In genomic region chr10:12067336-12067735, GRCh38 we compare ENCODE assay signal across 14 cellular contexts. TPM values are rescaled to one million over a fixed set of nuclear protein-coding genes. Genes with fewer than 3 reads are reported as not detected.
DNase-seq lines count a peak whose midpoint lies in the region; ATAC-seq and TF ChIP-seq lines count a peak whose summit lies in the region.
"Had no signal": no experiment of that assay in that cellular context is flagged by ENCODE, and none has a peak within 500 bp of the region (broad histone marks: within the 10 kb centered on the region; RNA-seq: fewer than 3 reads in every experiment).

No MANE protein-coding gene starts in this region.

- H3K27me3 Mint-ChIP-seq in CD8-positive, alpha-beta T cell (ENCODE audit: low read depth): no peaks in the 10 kb centered on the region
- H3K27me3 Mint-ChIP-seq in IgD-negative memory B cell (no peaks in the 10 kb centered on the region), nephron (ENCODE audit: low read depth) (peaks cover 4% of the 10 kb centered on the region)

- H3K27me3 ChIP-seq in CD8-positive, alpha-beta T cell (ENCODE audit: insufficient read depth, low read length): no peaks in the 10 kb centered on the region
- H3K27me3 ChIP-seq in mammary epithelial cell (ENCODE audit: insufficient read depth, low read length) (no peaks in the 10 kb centered on the region), stomach (no peaks in the 10 kb centered on the region)
- H3K27me3 ChIP-seq: vagina had no signal

- H3K9me3 ChIP-seq in CD8-positive, alpha-beta T cell (ENCODE audit: low read length): no peaks in the 10 kb centered on the region
- H3K9me3 ChIP-seq in mammary epithelial cell (replicated peaks; ENCODE audit: insufficient read depth, low read length) (no peaks in the 10 kb centered on the region), stomach (no peaks in the 10 kb centered on the region)
- H3K9me3 ChIP-seq: vagina had no signal

- H3K9ac ChIP-seq in mammary epithelial cell (ENCODE audit: insufficient read depth, low read length): no peak overlapping the region

- CTCF ChIA-PET in CD8-positive, alpha-beta T cell (lab: Charles Lee): interaction anchor here (1.4 kb wide), 1 partner anchor 81 kb away, joined by 3 read pairs; no protein-coding TSS in a partner anchor
- CTCF ChIA-PET in mammary epithelial cell (lab: Charles Lee; ENCODE audit: low non-redundant PET): no interaction called here

- no peaks in the 10 kb centered on the region for H3K9me3 Mint-ChIP-seq in CD8-positive, alpha-beta T cell
- peaks cover 0 to 1% (median 0%) of the 10 kb centered on the region in 3 donors for H3K9me3 Mint-ChIP-seq in IgD-negative memory B cell
- H3K9me3 Mint-ChIP-seq in nephron: no peaks in the 10 kb centered on the region
- H3K9me3 Mint-ChIP-seq: activated T-helper 1 cell treated with anti-CD3 and anti-CD28 coated beads, Interleukin-12 subunit alpha, Interleukin-12 subunit beta, Interleukin-2, Interleukin-4 antibody, amounts not matched to agents 30 ng/mL and 10 ng/mL and 1 ng/mL, durations not matched to agents 14 hours and 24 hours and 36 hours had no signal

- peaks cover 7% of the 10 kb centered on the region for H3K4me1 ChIP-seq in CD8-positive, alpha-beta T cell (ENCODE audit: insufficient read depth, low read length)
- peaks cover 19% of the 10 kb centered on the region for H3K4me1 ChIP-seq in mammary epithelial cell (ENCODE audit: insufficient read depth, low read length)
- H3K4me1 ChIP-seq in stomach: peaks cover 0 to 32% (median 23%) of the 10 kb centered on the region in 4 donors

- H3K27ac ChIP-seq in CD8-positive, alpha-beta T cell (ENCODE audit: low read depth, low read length): no peak overlapping the region
- H3K27ac ChIP-seq in mammary epithelial cell (ENCODE audit: insufficient read depth, low read depth, low read length) (no peak overlapping the region), stomach (no peak overlapping the region)
- H3K27ac ChIP-seq: vagina had no signal

- H3K4me3 ChIP-seq in CD8-positive, alpha-beta T cell (ENCODE audit: low read depth, low read length): no peak overlapping the region
- H3K4me3 ChIP-seq in mammary epithelial cell (replicated peaks in 1 of 3; ENCODE audit: insufficient read depth in 1 of 3, low read depth in 2 of 3, low read length in 3 of 3) (no peak overlapping the region), stomach (no peak overlapping the region)
- H3K4me3 ChIP-seq: vagina had no signal

- no peak overlapping the region for H3K4me2 ChIP-seq in mammary epithelial cell (ENCODE audit: insufficient read depth, low read depth, low read length)

- no peaks in the 10 kb centered on the region for H3K36me3 Mint-ChIP-seq in CD8-positive, alpha-beta T cell
- H3K36me3 Mint-ChIP-seq in IgD-negative memory B cell (no peaks in the 10 kb centered on the region), nephron (ENCODE audit: low read depth) (no peaks in the 10 kb centered on the region)

- in situ Hi-C loops in mammary epithelial cell (cut with MboI; ENCODE audit: low sequenced_read_pairs in 2 of 2): no loop called here

- BruUV-seq in mammary epithelial cell (replicated peaks; lab: Mats Ljungman, UMichigan): no TSS peak

- POLR2A ChIA-PET in CD8-positive, alpha-beta T cell (lab: Charles Lee): no interaction called here

- TF ChIP-seq CTCF in CD8-positive, alpha-beta T cell (IDR thresholded peaks at IDR 0.05): no peak
- TF ChIP-seq CTCF in mammary epithelial cell (conservative IDR thresholded peaks at IDR 0.05 in 1 of 2, IDR thresholded peaks at IDR 0.05 in 1 of 2; ENCODE audit: extremely low read depth in 1 of 2, insufficient read depth in 1 of 2, low read depth in 1 of 2, low read length in 2 of 2) (no peak), nephron (IDR thresholded peaks at IDR 0.05; ENCODE audit: unreplicated experiment in 3 of 3) (no peak), stomach (IDR thresholded peaks at IDR 0.05) (no peak)

- H3K79me2 ChIP-seq in mammary epithelial cell (ENCODE audit: insufficient read depth, low read length): peaks cover 32% of the 10 kb centered on the region

- H3K36me3 ChIP-seq in CD8-positive, alpha-beta T cell (ENCODE audit: insufficient read depth, low read length): no peaks in the 10 kb centered on the region
- H3K36me3 ChIP-seq in mammary epithelial cell (ENCODE audit: insufficient read depth, low read length) (no peaks in the 10 kb centered on the region), stomach (no peaks in the 10 kb centered on the region)
- H3K36me3 ChIP-seq: vagina had no signal

- no peak for TF ChIP-seq POLR2A in stomach (IDR thresholded peaks at IDR 0.05)

- H3K27ac Mint-ChIP-seq in CD8-positive, alpha-beta T cell: peak overlapping the region; percentile 67
- H3K27ac Mint-ChIP-seq in IgD-negative memory B cell (peak overlapping the region in 2 of 3 donors; percentile 67 to 88), nephron (peak overlapping the region in 1 of 3 experiments; percentile 61)
- H3K27ac Mint-ChIP-seq: activated T-helper 1 cell treated with anti-CD3 and anti-CD28 coated beads, Interleukin-12 subunit alpha, Interleukin-12 subunit beta, Interleukin-2, Interleukin-4 antibody, amounts not matched to agents 30 ng/mL and 10 ng/mL and 1 ng/mL, durations not matched to agents 14 hours and 24 hours and 36 hours had no signal

- dilution Hi-C loops in mammary epithelial cell (cut with HindIII; ENCODE audit: low sequenced_read_pairs): no loop called here

- no peak overlapping the region for H3K4me3 Mint-ChIP-seq in CD8-positive, alpha-beta T cell
- H3K4me3 Mint-ChIP-seq in IgD-negative memory B cell (peak overlapping the region in 2 of 4 donors; percentile 52 to 73), nephron (peak overlapping the region; percentile 17 to 65 (median 53))
- H3K4me3 Mint-ChIP-seq: activated T-helper 1 cell treated with anti-CD3 and anti-CD28 coated beads, Interleukin-12 subunit alpha, Interleukin-12 subunit beta, Interleukin-2, Interleukin-4 antibody, amounts not matched to agents 30 ng/mL and 10 ng/mL and 1 ng/mL, durations not matched to agents 14 hours and 24 hours and 36 hours had no signal

- no peak for TF ChIP-seq EP300 in stomach (IDR thresholded peaks at IDR 0.05)

- WGBS in mammary epithelial cell (ENCODE audit: low coverage, missing lambda C conversion rate): 55% methylated on average over 2 of the region's 2 CpGs
- WGBS in stomach, 5 donors: 66 to 88% (median 78%) methylated on average over 2 of the region's 2 CpGs

- H3K4me1 Mint-ChIP-seq in CD8-positive, alpha-beta T cell (ENCODE audit: low read depth): peaks cover 19% of the 10 kb centered on the region
- H3K4me1 Mint-ChIP-seq in IgD-negative memory B cell (peaks cover 29 to 34% (median 30%) of the 10 kb centered on the region in 3 donors), nephron (peaks cover 5% of the 10 kb centered on the region)

- no peak for DNase-seq in CD8-positive, alpha-beta T cell
- DNase-seq in mammary epithelial cell (peak; percentile 84), stomach (no peak), NOMO-1 treated with DMSO at 0.1 percent for 48 hours (lab: John Stamatoyannopoulos, UW; ENCODE audit: unreplicated experiment) (no peak), epidermal melanocyte (ENCODE audit: insufficient read length, low spot score) (no peak)
- DNase-seq: effector CD4-positive, alpha-beta T cell; NCI-H1092 treated with DMSO at 0.1 percent for 48 hours; NCI-H526; T1000 had no signal

- H4K20me1 ChIP-seq in mammary epithelial cell (ENCODE audit: insufficient read depth, low read length): no peaks in the 10 kb centered on the region

- intact Hi-C loops in CD8-positive, alpha-beta T cell (cut with DNase I, micrococcal nuclease): loop anchor here (5.0 kb wide), 2 partner anchors 35 to 1280 kb away; partner anchors contain the start of gene SEPHS1 (in 1 of the 2)
- intact Hi-C loops in mammary epithelial cell (cut with micrococcal nuclease): loop anchor here (10.0 kb wide), 1 partner anchor 127 kb away; the partner anchor contains the start of genes CDC123 and NUDT5
- intact Hi-C loops in stomach (cut with DNase I; ENCODE audit: low total_unique reads): no loop called here

- ATAC-seq in CD8-positive, alpha-beta T cell: no peak
- ATAC-seq in esophagus mucosa: no peak

- H2AFZ ChIP-seq in mammary epithelial cell (ENCODE audit: low read depth, low read length): peak overlapping the region; percentile 29

RNA-seq across cellular contexts. Expression of gene DHTKD1, which starts 1.4 kb away (rescaled TPM):
- 1 to 10 TPM; 6.6 TPM for total RNA-seq in CD8-positive, alpha-beta T cell
- polyA plus RNA-seq in IgD-negative memory B cell (26.3 TPM), mammary epithelial cell (27.7 TPM), stomach (1 to 10 TPM; 7.1 to 9.8 (median 7.7) TPM)
- total RNA-seq in mammary epithelial cell (10 to 100 TPM; 19.9 to 20.8 TPM), esophagus mucosa (21.7 TPM), stomach (10 to 100 TPM in 3 of 5 donors, 1 to 10 TPM in 2; 6.4 to 98.2 (median 19.0) TPM)
- polyA minus RNA-seq in mammary epithelial cell: 24.4 TPM

RNA-seq across cellular contexts. Expression of gene UPF2, which starts 24.7 kb away (rescaled TPM):
- 10 to 100 TPM; 12.7 to 14.3 TPM for total RNA-seq in CD8-positive, alpha-beta T cell
- polyA plus RNA-seq in IgD-negative memory B cell: 32.2 TPM
- total RNA-seq in mammary epithelial cell: 10 to 100 TPM; 12.0 to 23.7 TPM
- polyA plus RNA-seq in mammary epithelial cell: 10.4 TPM
- 6.9 TPM for polyA minus RNA-seq in mammary epithelial cell
- 10.0 TPM for total RNA-seq in esophagus mucosa
- 10 to 100 TPM; 14.5 to 23.5 (median 17.5) TPM for total RNA-seq in stomach
- 10 to 100 TPM in 1 of 3 donors, 1 to 10 TPM in 2; 8.7 to 48.6 (median 9.5) TPM for polyA plus RNA-seq in stomach
